26 cellular contexts compared by ENCODE assay signal in the genomic region with DNA sequence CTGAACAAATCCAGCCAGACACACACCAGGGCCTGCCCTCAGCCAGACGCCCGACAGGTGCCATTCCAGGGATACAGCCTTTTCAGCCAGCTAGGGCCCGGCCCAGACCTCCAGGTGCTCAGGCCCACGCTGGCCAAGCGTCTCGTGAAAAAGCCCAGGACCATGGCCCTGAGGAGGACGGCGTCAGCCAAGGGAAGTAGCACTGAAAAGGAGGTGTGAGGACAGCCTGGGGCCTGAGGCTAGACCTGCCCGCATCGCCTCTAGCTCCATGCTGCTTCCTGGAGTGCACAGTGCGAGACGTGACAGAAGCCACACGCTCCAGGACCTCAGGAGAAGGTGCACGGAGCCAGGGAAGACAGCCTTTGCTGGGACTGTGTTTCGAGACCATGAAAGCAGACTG.
"Had no signal": no experiment of that assay in that cellular context is flagged by ENCODE, and none has a peak within 500 bp of the region (broad histone marks: within the 10 kb centered on the region; RNA-seq: fewer than 3 reads in every experiment).

No MANE protein-coding gene starts in this region.

- H3K27me3 ChIP-seq: adrenal gland, body of pancreas, colonic mucosa, esophagus squamous epithelium, gastroesophageal sphincter had no signal

- H3K4me3 ChIP-seq: adrenal gland, body of pancreas, colonic mucosa, esophagus squamous epithelium, gastroesophageal sphincter had no signal

- ATAC-seq: activated CD8-positive, alpha-beta memory T cell treated with anti-CD3 and anti-CD28 coated beads, Interleukin-2, amount 10 ng/mL, durations not matched to agents 7 days and 5 days; activated CD8-positive, alpha-beta T cell treated with anti-CD3 and anti-CD28 coated beads, Interleukin-2, amount 10 ng/mL, durations not matched to agents 7 days and 5 days; activated naive CD8-positive, alpha-beta T cell treated with anti-CD3 and anti-CD28 coated beads, Interleukin-2, amount 50 U/mL, for 24 hours; body of pancreas; gastroesophageal sphincter had no signal

- H3K27ac ChIP-seq: adrenal gland, body of pancreas, colonic mucosa, epithelial cell of prostate, esophagus squamous epithelium, gastroesophageal sphincter had no signal

- H3K4me1 ChIP-seq: adrenal gland, body of pancreas, colonic mucosa, esophagus squamous epithelium, gastroesophageal sphincter had no signal

- H3K9me3 ChIP-seq: adrenal gland, body of pancreas, colonic mucosa, esophagus squamous epithelium, gastroesophageal sphincter had no signal

- FAIRE-seq: endometrium, endothelial cell of umbilical vein had no signal

- DNase-seq: activated CD4-positive, alpha-beta memory T cell treated with anti-CD3 and anti-CD28 coated beads for 36 hours; activated CD4-positive, alpha-beta T cell treated with anti-CD3 and anti-CD28 coated beads for 48 hours; activated CD4-positive, CD25-positive, alpha-beta regulatory T cell; activated CD8-positive, alpha-beta memory T cell treated with anti-CD3 and anti-CD28 coated beads, Interleukin-2, amount 10 ng/mL, durations not matched to agents 7 days and 5 days; activated CD8-positive, alpha-beta memory T cell treated with anti-CD3 and anti-CD28 coated beads, Interleukin-2, amount 50 U/mL, for 4 hours; activated CD8-positive, alpha-beta T cell treated with anti-CD3 and anti-CD28 coated beads, Interleukin-2, amount 10 ng/mL, durations not matched to agents 7 days and 5 days; activated effector memory CD4-positive, alpha-beta T cell treated with anti-CD3 and anti-CD28 coated beads, Interleukin-2, amount 50 U/mL, for 16 hours; activated naive CD4-positive, alpha-beta T cell treated with anti-CD3 and anti-CD28 coated beads for 36 hours; activated naive CD8-positive, alpha-beta T cell treated with anti-CD3 and anti-CD28 coated beads for 36 hours; activated naive CD8-positive, alpha-beta T cell treated with anti-CD3 and anti-CD28 coated beads, Interleukin-2, amount 50 U/mL, for 24 hours; activated T-cell treated with anti-CD3 and anti-CD28 coated beads, Interleukin-2, amount 50 U/mL, for 1 hour; activated T-cell treated with anti-CD3 and anti-CD28 coated beads, Interleukin-2, amount 50 U/mL, for 48 hours; adrenal gland; amygdala; aorta; body of pancreas; cerebellar nuclear complex; colonic mucosa; effector CD8-positive, alpha-beta T cell; esophagus squamous epithelium; foreskin melanocyte; T-helper 2 cell had no signal
